1 cellular context compared by ENCODE assay signal in genomic region chr3:195847061-195847950, GRCh38.
TF ChIP-seq lines count a peak whose summit lies in the region.

No MANE protein-coding gene starts in this region.

TF ChIP-seq in HepG2, 621 proteins besides CTCF, POLR2A, EP300 and RAD21 (continued from another document and continues in another):
- TF ChIP-seq, protein P1, sequence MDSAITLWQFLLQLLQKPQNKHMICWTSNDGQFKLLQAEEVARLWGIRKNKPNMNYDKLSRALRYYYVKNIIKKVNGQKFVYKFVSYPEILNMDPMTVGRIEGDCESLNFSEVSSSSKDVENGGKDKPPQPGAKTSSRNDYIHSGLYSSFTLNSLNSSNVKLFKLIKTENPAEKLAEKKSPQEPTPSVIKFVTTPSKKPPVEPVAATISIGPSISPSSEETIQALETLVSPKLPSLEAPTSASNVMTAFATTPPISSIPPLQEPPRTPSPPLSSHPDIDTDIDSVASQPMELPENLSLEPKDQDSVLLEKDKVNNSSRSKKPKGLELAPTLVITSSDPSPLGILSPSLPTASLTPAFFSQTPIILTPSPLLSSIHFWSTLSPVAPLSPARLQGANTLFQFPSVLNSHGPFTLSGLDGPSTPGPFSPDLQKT (CRISPR knock-in tag; IDR thresholded peaks at IDR 0.05; ENCODE audit: borderline replicate concordance) = no peak
- TF ChIP-seq CREB1 (IDR thresholded peaks at IDR 0.05) (no peak), CREB1 (CRISPR knock-in tag; IDR thresholded peaks at IDR 0.05) (0 out of 2 replicates have a peak, but pooled peaks have one; percentile 29), RBM39 (IDR thresholded peaks at IDR 0.05; ENCODE audit: low read depth, low read length, poor library complexity, severe bottlenecking) (no peak), CEBPB (IDR thresholded peaks at IDR 0.05; ENCODE audit: borderline replicate concordance, low read depth, low read length) (peak; percentile 30; the same call in 1 of the 2 replicates), TRAFD1 (CRISPR knock-in tag; IDR thresholded peaks at IDR 0.05; ENCODE audit: borderline replicate concordance) (no peak), ETV5 (CRISPR knock-in tag; IDR thresholded peaks at IDR 0.05; ENCODE audit: borderline replicate concordance) (peak; percentile 18; the same call in 1 of the 2 replicates), ZKSCAN1 (IDR thresholded peaks at IDR 0.05; ENCODE audit: low read length) (no peak), MTA3 (CRISPR knock-in tag; IDR thresholded peaks at IDR 0.05) (no peak), GATAD2A (CRISPR knock-in tag; IDR thresholded peaks at IDR 0.05) (peak; percentile 22; the same call in 1 of the 2 replicates), KDM2A (CRISPR knock-in tag; IDR thresholded peaks at IDR 0.05; ENCODE audit: borderline replicate concordance, low read depth) (0 out of 2 replicates have a peak, but pooled peaks have one; percentile 22), BCL6 (CRISPR knock-in tag; IDR thresholded peaks at IDR 0.05) (peak; percentile 19; the same call in 1 of the 2 replicates), ZNF841 (CRISPR knock-in tag; IDR thresholded peaks at IDR 0.05; ENCODE audit: borderline replicate concordance) (no peak), ZNF510 (CRISPR knock-in tag; IDR thresholded peaks at IDR 0.05; ENCODE audit: low read depth) (no peak), LCORL (IDR thresholded peaks at IDR 0.05) (no peak), LCORL (CRISPR knock-in tag; IDR thresholded peaks at IDR 0.05) (peak; percentile 63; the same call in 1 of the 2 replicates), NR2C2 (CRISPR knock-in tag; IDR thresholded peaks at IDR 0.05; ENCODE audit: borderline replicate concordance) (peak; percentile 19; the same call in 1 of the 2 replicates), POGZ (CRISPR knock-in tag; IDR thresholded peaks at IDR 0.05) (no peak), ZBTB38 (CRISPR knock-in tag; IDR thresholded peaks at IDR 0.05) (no peak), THRA (CRISPR knock-in tag; IDR thresholded peaks at IDR 0.05; ENCODE audit: borderline replicate concordance) (peak; percentile 71; the same call in 1 of the 2 replicates), ZNF790 (CRISPR knock-in tag; IDR thresholded peaks at IDR 0.05; ENCODE audit: borderline replicate concordance) (no peak), TEAD3 (CRISPR knock-in tag; optimal IDR thresholded peaks at IDR 0.05; ENCODE audit: borderline replicate concordance) (peak; percentile 52), ZNF136 (CRISPR knock-in tag; IDR thresholded peaks at IDR 0.05; ENCODE audit: low read depth) (no peak), KAT8 (CRISPR knock-in tag; IDR thresholded peaks at IDR 0.05) (0 out of 2 replicates have a peak, but pooled peaks have one; percentile 22), GMEB1 (CRISPR knock-in tag; IDR thresholded peaks at IDR 0.05; ENCODE audit: borderline replicate concordance) (no peak), SOX13 (IDR thresholded peaks at IDR 0.05) (no peak), SOX13 (CRISPR knock-in tag; conservative IDR thresholded peaks at IDR 0.05 in 1 of 2, IDR thresholded peaks at IDR 0.05 in 1 of 2) (0 out of 4 replicates have a peak, but pooled peaks of 1 of the 2 experiments have one; percentile 29), GABPB1 (CRISPR knock-in tag; IDR thresholded peaks at IDR 0.05) (peak; percentile 20; the same call in 1 of the 2 replicates), NR2F6 (IDR thresholded peaks at IDR 0.05) (peak; percentile 71), NR2F6 (CRISPR knock-in tag; IDR thresholded peaks at IDR 0.05) (peak; percentile 73), ATF7-NPFF (CRISPR knock-in tag; IDR thresholded peaks at IDR 0.05; ENCODE audit: low read depth) (0 out of 2 replicates have a peak, but pooled peaks have one; percentile 43), ZBTB7A (CRISPR knock-in tag; IDR thresholded peaks at IDR 0.05) (no peak), ZFP37 (CRISPR knock-in tag; IDR thresholded peaks at IDR 0.05; ENCODE audit: borderline replicate concordance) (no peak), POLR2G (IDR thresholded peaks at IDR 0.05; ENCODE audit: low read depth, low read length) (no peak), MED13 (CRISPR knock-in tag; IDR thresholded peaks at IDR 0.05) (no peak), ZNF687 (CRISPR knock-in tag; IDR thresholded peaks at IDR 0.05) (peak; percentile 61; the same call in 1 of the 2 replicates), ZNF292 (CRISPR knock-in tag; IDR thresholded peaks at IDR 0.05; ENCODE audit: borderline replicate concordance, low read depth) (0 out of 2 replicates have a peak, but pooled peaks have one; percentile 39), ASH2L (IDR thresholded peaks at IDR 0.05; ENCODE audit: insufficient read length, low read depth, low read length) (peak; percentile 37), FOXJ3 (CRISPR knock-in tag; IDR thresholded peaks at IDR 0.05; ENCODE audit: borderline replicate concordance) (no peak), HBP1 (CRISPR knock-in tag; IDR thresholded peaks at IDR 0.05; ENCODE audit: low read depth) (no peak), SNRNP70 (IDR thresholded peaks at IDR 0.05; ENCODE audit: low read depth, low read length) (no peak), ADNP (CRISPR knock-in tag; IDR thresholded peaks at IDR 0.05) (no peak), CCDC6 (CRISPR knock-in tag; IDR thresholded peaks at IDR 0.05) (no peak)
- TF ChIP-seq, protein P2, sequence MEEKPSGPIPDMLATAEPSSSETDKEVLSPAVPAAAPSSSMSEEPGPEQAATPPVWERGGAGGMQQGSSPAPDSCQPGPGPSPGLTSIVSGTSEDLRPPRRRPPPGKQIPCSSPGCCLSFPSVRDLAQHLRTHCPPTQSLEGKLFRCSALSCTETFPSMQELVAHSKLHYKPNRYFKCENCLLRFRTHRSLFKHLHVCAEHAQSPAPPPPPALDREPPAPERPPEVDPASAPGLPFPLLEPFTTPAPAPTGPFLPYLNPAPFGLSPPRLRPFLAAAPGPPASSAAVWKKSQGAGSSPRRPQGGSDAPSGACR (CRISPR knock-in tag; IDR thresholded peaks at IDR 0.05) = no peak
- TF ChIP-seq, protein P3, sequence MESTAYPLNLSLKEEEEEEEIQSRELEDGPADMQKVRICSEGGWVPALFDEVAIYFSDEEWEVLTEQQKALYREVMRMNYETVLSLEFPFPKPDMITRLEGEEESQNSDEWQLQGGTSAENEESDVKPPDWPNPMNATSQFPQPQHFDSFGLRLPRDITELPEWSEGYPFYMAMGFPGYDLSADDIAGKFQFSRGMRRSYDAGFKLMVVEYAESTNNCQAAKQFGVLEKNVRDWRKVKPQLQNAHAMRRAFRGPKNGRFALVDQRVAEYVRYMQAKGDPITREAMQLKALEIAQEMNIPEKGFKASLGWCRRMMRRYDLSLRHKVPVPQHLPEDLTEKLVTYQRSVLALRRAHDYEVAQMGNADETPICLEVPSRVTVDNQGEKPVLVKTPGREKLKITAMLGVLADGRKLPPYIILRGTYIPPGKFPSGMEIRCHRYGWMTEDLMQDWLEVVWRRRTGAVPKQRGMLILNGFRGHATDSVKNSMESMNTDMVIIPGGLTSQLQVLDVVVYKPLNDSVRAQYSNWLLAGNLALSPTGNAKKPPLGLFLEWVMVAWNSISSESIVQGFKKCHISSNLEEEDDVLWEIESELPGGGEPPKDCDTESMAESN (CRISPR knock-in tag; conservative IDR thresholded peaks at IDR 0.05) = peak; percentile 93
- TF ChIP-seq, protein P4, sequence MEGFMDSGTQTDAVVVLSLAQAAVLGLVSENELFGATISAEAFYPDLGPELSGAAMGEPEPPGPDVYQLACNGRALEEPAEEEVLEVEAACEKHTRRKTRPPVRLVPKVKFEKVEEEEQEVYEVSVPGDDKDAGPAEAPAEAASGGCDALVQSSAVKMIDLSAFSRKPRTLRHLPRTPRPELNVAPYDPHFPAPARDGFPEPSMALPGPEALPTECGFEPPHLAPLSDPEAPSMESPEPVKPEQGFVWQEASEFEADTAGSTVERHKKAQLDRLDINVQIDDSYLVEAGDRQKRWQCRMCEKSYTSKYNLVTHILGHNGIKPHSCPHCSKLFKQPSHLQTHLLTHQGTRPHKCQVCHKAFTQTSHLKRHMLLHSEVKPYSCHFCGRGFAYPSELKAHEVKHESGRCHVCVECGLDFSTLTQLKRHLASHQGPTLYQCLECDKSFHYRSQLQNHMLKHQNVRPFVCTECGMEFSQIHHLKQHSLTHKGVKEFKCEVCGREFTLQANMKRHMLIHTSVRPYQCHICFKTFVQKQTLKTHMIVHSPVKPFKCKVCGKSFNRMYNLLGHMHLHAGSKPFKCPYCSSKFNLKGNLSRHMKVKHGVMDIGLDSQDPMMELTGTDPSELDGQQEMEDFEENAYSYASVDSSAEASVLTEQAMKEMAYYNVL (CRISPR knock-in tag; IDR thresholded peaks at IDR 0.05; ENCODE audit: borderline replicate concordance) = no peak
- TF ChIP-seq, protein P5, sequence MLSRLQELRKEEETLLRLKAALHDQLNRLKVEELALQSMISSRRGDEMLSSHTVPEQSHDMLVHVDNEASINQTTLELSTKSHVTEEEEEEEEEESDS (CRISPR knock-in tag; IDR thresholded peaks at IDR 0.05; ENCODE audit: borderline replicate concordance) = no peak
